Comparison of ENCODE assay signal across 18 cellular contexts in genomic region chr1:92342401-92342800, GRCh38.
"Had no signal": no experiment of that assay in that cellular context is flagged by ENCODE, and none has a peak within 500 bp of the region (broad histone marks: within the 10 kb centered on the region; RNA-seq: fewer than 3 reads in every experiment).

No MANE protein-coding gene starts in this region.

- ATAC-seq: natural killer cell; right lobe of liver; stimulated activated naive B cell treated with anti-CD40 and anti-IgM and Interleukin-4, amounts not matched to agents 10 μg/mL and 1 μg/mL and 100 μg/mL, for 72 hours had no signal

- DNase-seq: hypothalamus; islet precursor cell; left ventricle myocardium inferior; mesendoderm; naive B cell; natural killer cell; ovary; right lobe of liver; stimulated activated CD4-positive, alpha-beta T cell treated with anti-CD3 and anti-CD28 coated beads, Interleukin-1b, Interleukin-23, amount 100 ng/mL, for 48 hours; stimulated activated CD4-positive, alpha-beta T cell treated with anti-CD3 and anti-CD28 coated beads, Interleukin-2, amount 100 ng/mL, for 48 hours; stimulated activated CD4-positive, alpha-beta T cell treated with anti-CD3 and anti-CD28 coated beads, Interleukin-4, amount 100 ng/mL, for 4 hours; stimulated activated CD8-positive, alpha-beta memory T cell treated with anti-CD3 and anti-CD28 coated beads, Interleukin-4, amount 100 ng/mL, for 48 hours; stimulated activated naive B cell treated with anti-CD40 and anti-IgM and Interleukin-4, amounts not matched to agents 10 μg/mL and 1 μg/mL and 100 μg/mL, for 72 hours; uterus had no signal

- H3K9me3 Mint-ChIP-seq: mesothelial cell of epicardium; naive B cell; natural killer cell; stimulated activated naive B cell treated with anti-CD40 and anti-IgM and Interleukin-4, amounts not matched to agents 10 μg/mL and 1 μg/mL and 100 μg/mL, for 72 hours; stimulated activated naive CD8-positive, alpha-beta T cell treated with anti-CD3 and anti-CD28 coated beads, Interleukin-15, Interleukin-2, amounts not matched to agents 100 ng/mL and 50 ng/mL, for 24 hours; type B pancreatic cell had no signal

- H3K27me3 Mint-ChIP-seq: naive B cell; progenitor cell of endocrine pancreas; stimulated activated naive B cell treated with anti-CD40 and anti-IgM and Interleukin-4, amounts not matched to agents 10 μg/mL and 1 μg/mL and 100 μg/mL, for 72 hours; stimulated activated naive CD8-positive, alpha-beta T cell treated with anti-CD3 and anti-CD28 coated beads, Interleukin-15, Interleukin-2, amounts not matched to agents 100 ng/mL and 50 ng/mL, for 24 hours; type B pancreatic cell had no signal

- H3K27ac Mint-ChIP-seq: mesothelial cell of epicardium; progenitor cell of endocrine pancreas; stimulated activated naive B cell treated with anti-CD40 and anti-IgM and Interleukin-4, amounts not matched to agents 10 μg/mL and 1 μg/mL and 100 μg/mL, for 72 hours; stimulated activated naive CD8-positive, alpha-beta T cell treated with anti-CD3 and anti-CD28 coated beads, Interleukin-15, Interleukin-2, amounts not matched to agents 100 ng/mL and 50 ng/mL, for 24 hours; type B pancreatic cell had no signal

- H3K4me3 Mint-ChIP-seq: mesothelial cell of epicardium; naive B cell; natural killer cell; stimulated activated naive B cell treated with anti-CD40 and anti-IgM and Interleukin-4, amounts not matched to agents 10 μg/mL and 1 μg/mL and 100 μg/mL, for 72 hours; stimulated activated naive CD8-positive, alpha-beta T cell treated with anti-CD3 and anti-CD28 coated beads, Interleukin-15, Interleukin-2, amounts not matched to agents 100 ng/mL and 50 ng/mL, for 24 hours; type B pancreatic cell had no signal

- H3K4me1 Mint-ChIP-seq: mesothelial cell of epicardium; naive B cell; natural killer cell; stimulated activated naive B cell treated with anti-CD40 and anti-IgM and Interleukin-4, amounts not matched to agents 10 μg/mL and 1 μg/mL and 100 μg/mL, for 72 hours had no signal
